Comparison of ENCODE assay signal across 15 cellular contexts in the genomic region with DNA sequence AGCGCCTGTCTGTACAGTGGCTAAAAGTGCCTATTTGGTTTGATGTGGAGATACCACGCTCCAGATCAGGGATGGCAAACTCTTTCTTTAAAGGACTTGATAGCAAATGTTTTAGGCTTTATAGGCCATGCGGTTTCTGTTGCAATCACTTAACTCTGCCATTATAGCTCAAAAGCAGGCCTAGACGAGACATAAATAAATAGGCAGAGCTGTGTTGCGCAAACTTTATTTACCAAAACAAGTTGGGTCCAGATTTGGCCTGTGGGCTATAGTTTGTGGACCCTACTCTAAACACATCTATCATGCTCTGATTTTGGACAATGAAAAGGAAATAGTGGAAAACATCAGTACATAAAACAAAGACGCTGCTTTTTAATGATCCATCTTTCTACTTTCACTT.
DNase-seq lines count a peak whose midpoint lies in the region; ATAC-seq, FAIRE-seq and TF ChIP-seq lines count a peak whose summit lies in the region.
"Had no signal": no experiment of that assay in that cellular context is flagged by ENCODE, and none has a peak within 500 bp of the region (broad histone marks: within the 10 kb centered on the region; RNA-seq: fewer than 3 reads in every experiment).

No MANE protein-coding gene starts in this region.

- intact Hi-C loops in IMR-90 (cut with micrococcal nuclease), result no loop called here
- intact Hi-C loops in K562 (cut with micrococcal nuclease), result loop anchor here (10.0 kb wide), 1 partner anchor 147 kb away; no protein-coding TSS in a partner anchor
- intact Hi-C loops in activated CD4-positive, alpha-beta T cell treated with anti-CD3 and anti-CD28 coated beads for 36 hours (cut with DNase I, micrococcal nuclease), result no loop called here

- no peaks in the 10 kb centered on the region for H4K20me1 ChIP-seq in IMR-90 (ENCODE audit: insufficient read depth, low read length)
- H4K20me1 ChIP-seq in K562 (replicated peaks; ENCODE audit: control insufficient read depth, insufficient read depth, low read length), result no peaks in the 10 kb centered on the region
- H4K20me1 ChIP-seq: BLaER1 had no signal

- no peak overlapping the region for H3K27ac ChIP-seq in IMR-90 (ENCODE audit: insufficient read depth, low read length)
- no peak overlapping the region for H3K27ac ChIP-seq in K562 (ENCODE audit: extremely low read depth, low read depth, low read length)
- H3K27ac ChIP-seq: A549, BLaER1 had no signal

- no peak for ATAC-seq in IMR-90 (ENCODE audit: low read depth)
- ATAC-seq in K562, result no peak
- ATAC-seq in activated CD4-positive, alpha-beta T cell treated with anti-CD3 and anti-CD28 coated beads for 36 hours, result no peak
- ATAC-seq: A549, GM12878 had no signal

- no peaks in the 10 kb centered on the region for H3K36me3 Mint-ChIP-seq in activated CD4-positive, alpha-beta T cell treated with anti-CD3 and anti-CD28 coated beads for 36 hours (ENCODE audit: low read depth)
- H3K36me3 Mint-ChIP-seq: CD14-positive monocyte; CD4-positive, alpha-beta memory T cell had no signal

- H3K4me3 ChIP-seq in IMR-90 (ENCODE audit: insufficient read depth, low read depth, low read length) (no peak overlapping the region), K562 (no peak overlapping the region), fibroblast of villous mesenchyme (ENCODE audit: low read depth, low read length) (no peak overlapping the region)
- H3K4me3 ChIP-seq: A549, BLaER1, GM12878, HAP-1 had no signal

- H3K4me1 Mint-ChIP-seq in activated CD4-positive, alpha-beta T cell treated with anti-CD3 and anti-CD28 coated beads for 36 hours, result no peaks in the 10 kb centered on the region

- TF ChIP-seq EP300 in K562 (IDR thresholded peaks at IDR 0.05; ENCODE audit: low read length), result no peak

- 100% methylated on average over 1 of the region's 6 CpGs; no CpG with 5 or more reads in 1 of the 2 experiments for WGBS in IMR-90 (ENCODE audit: extremely low coverage in 2 of 2, insufficient read length in 1 of 2), 2 experiments
- 76% methylated on average over 6 of the region's 6 CpGs for WGBS in K562 (ENCODE audit: insufficient coverage, low coverage, missing lambda C conversion rate)

- in situ Hi-C loops in IMR-90 (cut with MboI; ENCODE audit: low sequenced_read_pairs) (no loop called here), K562 (cut with MboI) (no loop called here)

- peak overlapping the region; percentile 46; the same call in 1 of the 2 replicates for H3K4me2 ChIP-seq in IMR-90 (ENCODE audit: low read depth, low read length)
- H3K4me2 ChIP-seq in K562 (ENCODE audit: insufficient read depth, low read length), result no peak overlapping the region
- H3K4me2 ChIP-seq: A549, BLaER1 had no signal

- H3K27me3 Mint-ChIP-seq in activated CD4-positive, alpha-beta T cell treated with anti-CD3 and anti-CD28 coated beads for 36 hours, result no peaks in the 10 kb centered on the region

- H2AK9ac ChIP-seq in IMR-90 (replicated peaks; ENCODE audit: low read depth, low read length, poor library complexity), result no peak overlapping the region

- no peak overlapping the region for H4K5ac ChIP-seq in IMR-90 (ENCODE audit: low read depth, low read length)

- H3K4ac ChIP-seq in IMR-90 (ENCODE audit: low read depth, low read length), result no peak overlapping the region

- H2BK20ac ChIP-seq in IMR-90 (ENCODE audit: low read depth, low read length), result no peak overlapping the region

- CTCF ChIA-PET in IMR-90 (lab: Yijun Ruan, JAX), result no interaction called here
- CTCF ChIA-PET in K562 (lab: Yijun Ruan, JAX; ENCODE audit: low intra/inter-chr PET ratio), result no interaction called here
- CTCF ChIA-PET in activated CD4-positive, alpha-beta T cell treated with anti-CD3 and anti-CD28 coated beads for 36 hours (lab: Charles Lee), result no interaction called here

- no peaks in the 10 kb centered on the region for H3K79me1 ChIP-seq in IMR-90 (ENCODE audit: low read depth in 1 of 2, low read length in 2 of 2)

- no peak overlapping the region for H3K4me3 Mint-ChIP-seq in activated CD4-positive, alpha-beta T cell treated with anti-CD3 and anti-CD28 coated beads for 36 hours
- H3K4me3 Mint-ChIP-seq: CD4-positive, alpha-beta memory T cell had no signal

- BruUV-seq in IMR-90 (replicated peaks; lab: Mats Ljungman, UMichigan), result no TSS peak
- BruUV-seq in K562 (replicated peaks; lab: Mats Ljungman, UMichigan), result no TSS peak

- no peaks in the 10 kb centered on the region for H3K79me2 ChIP-seq in K562 (ENCODE audit: control insufficient read depth, insufficient read depth, low read length)

- H2BK15ac ChIP-seq in IMR-90 (ENCODE audit: low read depth, low read length), result no peak overlapping the region

- dilution Hi-C loops in IMR-90 (cut with HindIII; ENCODE audit: low sequenced_read_pairs, unreplicated experiment), result no loop called here

- H3K14ac ChIP-seq in IMR-90 (replicated peaks; ENCODE audit: low read depth, low read length), result no peak overlapping the region

- TF ChIP-seq CTCF in IMR-90 (conservative IDR thresholded peaks at IDR 0.05; ENCODE audit: low read depth, low read length), result no peak
- no peak for TF ChIP-seq CTCF in K562 (IDR thresholded peaks at IDR 0.05 in 2 of 3, conservative IDR thresholded peaks at IDR 0.05 in 1 of 3; ENCODE audit: insufficient read depth in 2 of 3, low read depth in 1 of 3, low read length in 3 of 3)
- TF ChIP-seq CTCF in fibroblast of villous mesenchyme (IDR thresholded peaks at IDR 0.05; ENCODE audit: insufficient read depth, low read depth, low read length), result no peak

- H2AFZ ChIP-seq in IMR-90 (replicated peaks; ENCODE audit: low read length, poor library complexity) (no peak overlapping the region), K562 (ENCODE audit: low read depth, low read length) (no peak overlapping the region)

- H3K27me3 ChIP-seq in IMR-90 (ENCODE audit: control insufficient read depth, insufficient read depth, low read length) (no peaks in the 10 kb centered on the region), K562 (ENCODE audit: control insufficient read depth in 2 of 2, insufficient read depth in 2 of 2, low read length in 2 of 2) (no peaks in the 10 kb centered on the region)
- H3K27me3 ChIP-seq: BLaER1 had no signal

- H3K4me1 ChIP-seq in IMR-90 (ENCODE audit: control insufficient read depth, insufficient read depth, low read length) (no peaks in the 10 kb centered on the region), K562 (replicated peaks in 1 of 2; ENCODE audit: control insufficient read depth in 2 of 2, insufficient read depth in 2 of 2, low read length in 2 of 2) (peaks cover 11 to 17% of the 10 kb centered on the region in 2 experiments; a peak in 4 of 5 replicates)
- H3K4me1 ChIP-seq: A549, HAP-1 had no signal

- H2BK120ac ChIP-seq in IMR-90 (ENCODE audit: low read depth, low read length), result no peak overlapping the region

- H3K27ac Mint-ChIP-seq in activated CD4-positive, alpha-beta T cell treated with anti-CD3 and anti-CD28 coated beads for 36 hours, result no peak overlapping the region
- H3K27ac Mint-ChIP-seq: CD14-positive monocyte; CD4-positive, alpha-beta memory T cell had no signal

- H3K9me1 ChIP-seq in IMR-90 (ENCODE audit: insufficient read depth, low read length), result peaks cover 4% of the 10 kb centered on the region; the same call in 1 of the 2 replicates
- H3K9me1 ChIP-seq in K562 (ENCODE audit: control insufficient read depth, insufficient read depth, low read length), result no peaks in the 10 kb centered on the region

- no peak overlapping the region for H3K23ac ChIP-seq in IMR-90 (ENCODE audit: low read depth, low read length)

- H3K9ac ChIP-seq in IMR-90 (ENCODE audit: low read depth, low read length) (no peak overlapping the region), K562 (ENCODE audit: insufficient read depth in 1 of 2, low read depth in 2 of 2, low read length in 2 of 2) (no peak overlapping the region)
- H3K9ac ChIP-seq: BLaER1 had no signal

- no peak overlapping the region for H2AK5ac ChIP-seq in IMR-90 (ENCODE audit: low read depth, low read length)

- TF ChIP-seq RAD21 in IMR-90 (IDR thresholded peaks at IDR 0.05; ENCODE audit: low read length) (no peak), K562 (CRISPR knock-in tag; conservative IDR thresholded peaks at IDR 0.05 in 1 of 2, IDR thresholded peaks at IDR 0.05 in 1 of 2) (no peak)

- no peak overlapping the region for H4K8ac ChIP-seq in IMR-90 (ENCODE audit: low read depth in 2 of 2, low read length in 2 of 2)

- TF ChIP-seq POLR2A in IMR-90 (IDR thresholded peaks at IDR 0.05; ENCODE audit: low read depth, low read length) (no peak), K562 (conservative IDR thresholded peaks at IDR 0.05) (no peak)

- H4K91ac ChIP-seq in IMR-90 (ENCODE audit: insufficient read depth, low read depth, low read length), result no peak overlapping the region

- no peak for FAIRE-seq in K562 (lab: Jason Lieb, UNC)
- FAIRE-seq: A549, GM12878, GM19239 had no signal

- H3K36me3 ChIP-seq in IMR-90 (ENCODE audit: control insufficient read depth, insufficient read depth, low read length), result peaks cover 3% of the 10 kb centered on the region; the same call in 1 of the 2 replicates
- H3K36me3 ChIP-seq in K562 (ENCODE audit: control insufficient read depth, insufficient read depth, low read length), result no peaks in the 10 kb centered on the region; the same call in 2 of the 3 replicates
- H3K36me3 ChIP-seq: HAP-1 had no signal

- H2BK5ac ChIP-seq in IMR-90 (ENCODE audit: low read depth, low read length, poor library complexity, severe bottlenecking), result no peak overlapping the region

- DNase-seq in IMR-90, result no peak
- no peak for DNase-seq in K562 (ENCODE audit: extremely low read depth in 1 of 4, low spot score in 3 of 4)
- peak; percentile 66 for DNase-seq in fibroblast of villous mesenchyme (ENCODE audit: low read depth)
- DNase-seq in NCI-H510A (lab: John Stamatoyannopoulos, UW), result no peak
- DNase-seq in activated CD4-positive, alpha-beta T cell treated with anti-CD3 and anti-CD28 coated beads for 36 hours, result no peak
- no peak for DNase-seq in cortex of kidney (lab: John Stamatoyannopoulos, UW)
- DNase-seq: CD4-positive, alpha-beta memory T cell; DMS79 treated with DMSO at 0.1 percent for 48 hours; KBM-7 had no signal

- H3K56ac ChIP-seq in IMR-90 (ENCODE audit: extremely low read depth, insufficient read depth, low read length), result no peak overlapping the region

- H3K18ac ChIP-seq in IMR-90 (ENCODE audit: low read depth, low read length), result no peak overlapping the region

- POLR2A ChIA-PET in IMR-90 (lab: Charles Lee; ENCODE audit: unreplicated experiment), result no interaction called here
- POLR2A ChIA-PET in K562 (lab: Yijun Ruan, JAX), result no interaction called here
- POLR2A ChIA-PET in activated CD4-positive, alpha-beta T cell treated with anti-CD3 and anti-CD28 coated beads for 36 hours (lab: Charles Lee), result no interaction called here

- H3K9me3 ChIP-seq in IMR-90 (ENCODE audit: control insufficient read depth, insufficient read depth, low read length) (no peaks in the 10 kb centered on the region), K562 (replicated peaks; ENCODE audit: control insufficient read depth, insufficient read depth, low read depth, low read length) (no peaks in the 10 kb centered on the region)
- H3K9me3 ChIP-seq: A549, HAP-1 had no signal

- no peaks in the 10 kb centered on the region for H3K9me3 Mint-ChIP-seq in activated CD4-positive, alpha-beta T cell treated with anti-CD3 and anti-CD28 coated beads for 36 hours (ENCODE audit: low read depth)

TF ChIP-seq in IMR-90, 13 proteins besides CTCF, POLR2A, EP300 and RAD21 (continues in another document):
- peak; percentile 53 for TF ChIP-seq CEBPB (IDR thresholded peaks at IDR 0.05; ENCODE audit: low read depth, low read length)

TF ChIP-seq in K562, 482 proteins besides CTCF, POLR2A, EP300 and RAD21 (continues in another document):
- TF ChIP-seq EWSR1 (IDR thresholded peaks at IDR 0.05; ENCODE audit: borderline replicate concordance, low read depth, partially characterized antibody), result no peak
